ENCODE assay signal across 10 cellular contexts in genomic region chr17:38134860-38135259, GRCh38. TPM values are rescaled to one million over a fixed set of nuclear protein-coding genes. Genes with fewer than 3 reads are reported as not detected.
A peak's percentile ranks its signal among the peaks of the same experiment; 100 is the strongest.
DNase-seq lines count a peak whose midpoint lies in the region; ATAC-seq and TF ChIP-seq lines count a peak whose summit lies in the region.
"Not testable (repeated sequence)": the region's sequence is repeated elsewhere in the genome, so short reads cannot be mapped to it uniquely, and the experiment has no call there.
"Had no signal": no experiment of that assay in that cellular context is flagged by ENCODE, and none has a peak within 500 bp of the region (broad histone marks: within the 10 kb centered on the region; RNA-seq: fewer than 3 reads in every experiment).

No MANE protein-coding gene starts in this region.

- BruUV-seq in Calu3 (replicated peaks; lab: Mats Ljungman, UMichigan): not testable (repeated sequence)

- TF ChIP-seq CTCF in Calu3 (IDR thresholded peaks at IDR 0.05; ENCODE audit: unreplicated experiment): not testable (repeated sequence)

- not testable (repeated sequence) for H3K9me3 Mint-ChIP-seq in Calu3 (ENCODE audit: low read depth, unreplicated experiment); central memory CD8-positive, alpha-beta T cell; stimulated activated naive CD8-positive, alpha-beta T cell treated with anti-CD3 and anti-CD28 coated beads, Interleukin-15, amount 100 ng/mL, for 72 hours

- H3K4me1 Mint-ChIP-seq in Calu3 (ENCODE audit: low read depth, unreplicated experiment); central memory CD8-positive, alpha-beta T cell; stimulated activated naive CD8-positive, alpha-beta T cell treated with anti-CD3 and anti-CD28 coated beads, Interleukin-15, amount 100 ng/mL, for 72 hours: not testable (repeated sequence)

- DNase-seq in Calu3: peak; percentile 7
- peak; percentile 13 for DNase-seq in activated CD8-positive, alpha-beta memory T cell treated with anti-CD3 and anti-CD28 coated beads, Interleukin-2, amount 50 U/mL, for 4 hours
- peak; percentile 8 to 9 for DNase-seq in central memory CD8-positive, alpha-beta T cell (ENCODE audit: low spot score in 2 of 2)
- peak; percentile 24 for DNase-seq in left ventricle myocardium superior
- DNase-seq in mesenteric fat pad (ENCODE audit: low spot score): peak; percentile 91
- DNase-seq in posterior cingulate gyrus: peak in 6 of 10 donors; percentile 3 to 87 (median 34)
- DNase-seq in stimulated activated naive CD8-positive, alpha-beta T cell treated with anti-CD3 and anti-CD28 coated beads, Interleukin-15, amount 100 ng/mL, for 72 hours: peak; percentile 0 to 7

- not testable (repeated sequence) for H3K4me3 Mint-ChIP-seq in Calu3 (ENCODE audit: low read depth, unreplicated experiment); central memory CD8-positive, alpha-beta T cell; stimulated activated naive CD8-positive, alpha-beta T cell treated with anti-CD3 and anti-CD28 coated beads, Interleukin-15, amount 100 ng/mL, for 72 hours

- CTCF ChIA-PET in Calu3 (lab: Charles Lee): not testable (repeated sequence)

- intact Hi-C loops in Calu3 (cut with micrococcal nuclease; ENCODE audit: unreplicated experiment); left ventricle myocardium superior (cut with micrococcal nuclease); posterior cingulate gyrus (cut with DNase I): not testable (repeated sequence)

- not testable (repeated sequence) for ATAC-seq in central memory CD8-positive, alpha-beta T cell (replicated peaks; ENCODE audit: extremely low read depth, poor library complexity, severe bottlenecking); left ventricle myocardium superior; stimulated activated naive CD8-positive, alpha-beta T cell treated with anti-CD3 and anti-CD28 coated beads, Interleukin-15, amount 100 ng/mL, for 72 hours

- H3K36me3 Mint-ChIP-seq in Calu3 (ENCODE audit: insufficient read depth, unreplicated experiment); central memory CD8-positive, alpha-beta T cell (ENCODE audit: insufficient read depth): not testable (repeated sequence)

- not testable (repeated sequence) for H3K27ac Mint-ChIP-seq in Calu3 (ENCODE audit: unreplicated experiment); central memory CD8-positive, alpha-beta T cell (ENCODE audit: low read depth); stimulated activated naive CD8-positive, alpha-beta T cell treated with anti-CD3 and anti-CD28 coated beads, Interleukin-15, amount 100 ng/mL, for 72 hours

- not testable (repeated sequence) for H3K27me3 Mint-ChIP-seq in Calu3 (ENCODE audit: unreplicated experiment); central memory CD8-positive, alpha-beta T cell; stimulated activated naive CD8-positive, alpha-beta T cell treated with anti-CD3 and anti-CD28 coated beads, Interleukin-15, amount 100 ng/mL, for 72 hours

RNA-seq across cellular contexts. Expression of gene TBC1D3E, which starts 7.1 kb away (rescaled TPM):
- total RNA-seq in Calu3 (2022) (0.37 TPM in 1 of 2 replicates, not detected in the other), left ventricle myocardium superior (not detected), mesenteric fat pad (not detected)
- total RNA-seq: A172; CD4-positive, alpha-beta T cell; GM23248 had no signal

RNA-seq across cellular contexts. Expression of gene TBC1D3, which starts 57.5 kb away (rescaled TPM):
- total RNA-seq in Calu3 (2022): not detected in 2 replicates
- total RNA-seq in left ventricle myocardium superior: not detected
- not detected for total RNA-seq in mesenteric fat pad
- total RNA-seq: A172; CD4-positive, alpha-beta T cell; GM23248 had no signal

Comparison
In these comparisons a context has a peak if more than half of its experiments do, and no peak if none do; other contexts are left out.
1. DNase-seq: peak in every context shown above with its lines; median percentile 91 in mesenteric fat pad; 34 in posterior cingulate gyrus; 24 in left ventricle myocardium superior; 13 in activated CD8-positive, alpha-beta memory T cell treated with anti-CD3 and anti-CD28 coated beads, Interleukin-2, amount 50 U/mL, for 4 hours; 8 in central memory CD8-positive, alpha-beta T cell; 7 in Calu3; 4 in stimulated activated naive CD8-positive, alpha-beta T cell treated with anti-CD3 and anti-CD28 coated beads, Interleukin-15, amount 100 ng/mL, for 72 hours.